11 cellular contexts compared by ENCODE assay signal in genomic region chr1:181092883-181093282, GRCh38. TPM values are rescaled to one million over a fixed set of nuclear protein-coding genes. Genes with fewer than 3 reads are reported as not detected.
DNase-seq lines count a peak whose midpoint lies in the region; ATAC-seq, FAIRE-seq and TF ChIP-seq lines count a peak whose summit lies in the region.
"Had no signal": no experiment of that assay in that cellular context is flagged by ENCODE, and none has a peak within 500 bp of the region (broad histone marks: within the 10 kb centered on the region; RNA-seq: fewer than 3 reads in every experiment).

No MANE protein-coding gene starts in this region.

- no peak overlapping the region for H2AFZ ChIP-seq in GM12878 (ENCODE audit: control insufficient read depth, low read depth, low read length)

- peaks cover 63% of the 10 kb centered on the region for H3K79me2 ChIP-seq in GM12878 (ENCODE audit: control insufficient read depth, insufficient read depth, low read length)

- TF ChIP-seq EP300 in A549 (IDR thresholded peaks at IDR 0.05) (no peak), GM12878 (IDR thresholded peaks at IDR 0.05; ENCODE audit: borderline replicate concordance in 1 of 2, control insufficient read depth in 1 of 2, low read depth in 2 of 2, low read length in 2 of 2) (no peak)

- H3K4me2 ChIP-seq in A549 (peak overlapping the region; percentile 96), GM12878 (ENCODE audit: control insufficient read depth, insufficient read depth) (peak overlapping the region; percentile 89)

- H3K9me3 ChIP-seq in A549 = no peaks in the 10 kb centered on the region
- no peaks in the 10 kb centered on the region; the same call in 2 of the 3 replicates for H3K9me3 ChIP-seq in GM12878 (replicated peaks; ENCODE audit: control insufficient read depth, insufficient read depth, low read length)
- no peaks in the 10 kb centered on the region for H3K9me3 ChIP-seq in mucosa of rectum (ENCODE audit: control insufficient read depth in 2 of 2, low read length in 2 of 2)
- H3K9me3 ChIP-seq: SJSA1 had no signal

- no peak for ATAC-seq in A549
- no peak for ATAC-seq in GM12878
- ATAC-seq in GM21529 (IDR thresholded peaks at IDR 0.05; ENCODE audit: unreplicated experiment) = no peak

- SMC1A ChIA-PET in GM12878 (lab: Charles Lee; ENCODE audit: uncharacterized antibody, unreplicated experiment) = interaction anchor here (1.0 to 39.2 kb wide), 11 partner anchors 9 to 211 kb away, joined by 3 to 1399 read pairs (median 4); no protein-coding TSS in a partner anchor

- H3K9ac ChIP-seq in GM12878 (ENCODE audit: control insufficient read depth, insufficient read depth, low read length) = no peak overlapping the region; the same call in 1 of the 2 replicates
- H3K9ac ChIP-seq in mucosa of rectum (ENCODE audit: low read depth in 1 of 2, low read length in 2 of 2) = peak overlapping the region in 1 of 2 donors; percentile 42

- H3K27me3 ChIP-seq in GM06990 (replicated peaks; ENCODE audit: control insufficient read depth, insufficient read depth, low read length) (no peaks in the 10 kb centered on the region), GM12878 (replicated peaks in 1 of 2; ENCODE audit: control insufficient read depth in 2 of 2, insufficient read depth in 2 of 2, low read length in 1 of 2) (no peaks in the 10 kb centered on the region), mucosa of rectum (ENCODE audit: control insufficient read depth in 2 of 2, insufficient read depth in 2 of 2, low read length in 2 of 2) (no peaks in the 10 kb centered on the region)
- H3K27me3 ChIP-seq: SJSA1 had no signal

- CTCF ChIA-PET in A549 (lab: Yijun Ruan, JAX) (interaction anchor here (0.9 to 48.3 kb wide), 6 partner anchors 11 to 211 kb away, joined by 3 to 774 read pairs (median 8); no protein-coding TSS in a partner anchor), GM12878 (lab: Yijun Ruan, JAX) (interaction anchor here (0.8 to 38.4 kb wide), 8 partner anchors 9 to 60 kb away, joined by 3 to 1067 read pairs (median 9); partner anchors contain the start of gene MR1)

- H3K27ac ChIP-seq in A549 (peak overlapping the region in 1 of 2 experiments; percentile 11; a peak in 1 of 6 replicates), GM12878 (ENCODE audit: control insufficient read depth, insufficient read depth) (no peak overlapping the region), mucosa of rectum (ENCODE audit: low read depth in 2 of 2, low read length in 2 of 2) (peak overlapping the region; percentile 61 to 76)
- H3K27ac ChIP-seq: SJSA1 had no signal

- peaks cover 16% of the 10 kb centered on the region for H3K36me3 ChIP-seq in GM06990 (ENCODE audit: control insufficient read depth, insufficient read depth, low read length)
- peaks cover 0 to 18% of the 10 kb centered on the region in 2 experiments; a peak in 3 of 4 replicates for H3K36me3 ChIP-seq in GM12878 (ENCODE audit: control insufficient read depth in 2 of 2, insufficient read depth in 2 of 2, low read length in 1 of 2)
- H3K36me3 ChIP-seq in mucosa of rectum (ENCODE audit: control insufficient read depth in 2 of 2, insufficient read depth in 2 of 2, low read length in 2 of 2) = peaks cover 0 to 2% of the 10 kb centered on the region in 2 donors

- TF ChIP-seq POLR2A in A549 (IDR thresholded peaks at IDR 0.05; ENCODE audit: low read length) (no peak), GM12878 (IDR thresholded peaks at IDR 0.05; ENCODE audit: low read depth, low read length) (no peak)

- H4K20me1 ChIP-seq in GM12878 (ENCODE audit: control insufficient read depth, insufficient read depth) = peaks cover 5% of the 10 kb centered on the region; the same call in 1 of the 2 replicates

- DNase-seq in A549 (ENCODE audit: low read depth in 1 of 2, low spot score in 1 of 2) (no peak), GM06990 (ENCODE audit: extremely low read depth, insufficient read length) (no peak), GM12878 (ENCODE audit: low read depth, low spot score) (no peak), DMS53 (lab: John Stamatoyannopoulos, UW) (no peak), NCI-H1048 (lab: John Stamatoyannopoulos, UW) (no peak)
- no peak for DNase-seq in activated CD4-positive, alpha-beta T cell treated with anti-CD3 and anti-CD28 coated beads for 1 hour
- DNase-seq: activated CD4-positive, alpha-beta T cell treated with anti-CD3 and anti-CD28 coated beads, Interleukin-2, amount 50 U/mL, for 4 hours had no signal

- WGBS in A549 (ENCODE audit: missing lambda C conversion rate) = 40% methylated on average over 3 of the region's 3 CpGs
- WGBS in GM12878 (ENCODE audit: insufficient coverage, insufficient replicate concordance, low lambda C conversion rate, missing lambda C conversion rate) = 67% methylated on average over 3 of the region's 3 CpGs

- POLR2A ChIA-PET in A549 (lab: Yijun Ruan, JAX) (interaction anchor here (1.0 to 1.9 kb wide), 4 partner anchors 11 to 50 kb away, joined by 3 to 12 read pairs (median 4); no protein-coding TSS in a partner anchor), GM12878 (lab: Charles Lee) (interaction anchor here (0.6 to 10.4 kb wide), 10 partner anchors 11 to 71 kb away, joined by 3 to 142 read pairs (median 11); no protein-coding TSS in a partner anchor)

- FAIRE-seq in A549 (lab: Jason Lieb, UNC) = no peak
- FAIRE-seq in GM12878 (lab: Jason Lieb, UNC) = no peak
- FAIRE-seq: D721Med had no signal

- H3K4me3 ChIP-seq in A549 (peak overlapping the region; percentile 91), GM06990 (replicated peaks; ENCODE audit: low read depth, low read length) (peak overlapping the region; percentile 95), GM12878 (peak overlapping the region; percentile 67), mucosa of rectum (ENCODE audit: low read length in 2 of 2) (peak overlapping the region; percentile 22 to 35)
- H3K4me3 ChIP-seq: SJSA1 had no signal

- in situ Hi-C loops in GM12878 (cut with MboI) = loop anchor here (5.0 kb wide), 1 partner anchor 39 kb away; no protein-coding TSS in a partner anchor

- no TSS peak for BruUV-seq in GM12878 (replicated peaks; lab: Mats Ljungman, UMichigan)

- RAD21 ChIA-PET in GM12878 (lab: Charles Lee; ENCODE audit: unreplicated experiment) = interaction anchor here (0.9 to 26.9 kb wide), 7 partner anchors 11 to 211 kb away, joined by 3 to 966 read pairs (median 5); no protein-coding TSS in a partner anchor

- H3K4me1 ChIP-seq in A549 = peaks cover 63% of the 10 kb centered on the region
- H3K4me1 ChIP-seq in GM12878 (ENCODE audit: control insufficient read depth, insufficient read depth, low read length) = peaks cover 23% of the 10 kb centered on the region
- H3K4me1 ChIP-seq in mucosa of rectum (ENCODE audit: control insufficient read depth in 2 of 2, insufficient read depth in 2 of 2, low read length in 2 of 2) = peaks cover 8 to 31% of the 10 kb centered on the region in 2 donors

- TF ChIP-seq RAD21 in A549 (conservative IDR thresholded peaks at IDR 0.05 in 1 of 2, IDR thresholded peaks at IDR 0.05 in 1 of 2) = no peak
- TF ChIP-seq RAD21 in GM12878 (IDR thresholded peaks at IDR 0.05; ENCODE audit: insufficient read depth, low read depth, low read length) = no peak

- TF ChIP-seq CTCF in A549 (IDR thresholded peaks at IDR 0.05) (no peak), GM06990 (IDR thresholded peaks at IDR 0.05; ENCODE audit: insufficient read depth, low read length, poor library complexity, severe bottlenecking) (no peak), GM12878 (IDR thresholded peaks at IDR 0.05 in 2 of 3, conservative IDR thresholded peaks at IDR 0.05 in 1 of 3; ENCODE audit: control insufficient read depth in 2 of 3, extremely low read depth in 1 of 3, insufficient read depth in 1 of 3, low read depth in 3 of 3, low read length in 3 of 3) (no peak)

- intact Hi-C loops in GM12878 (cut with micrococcal nuclease; ENCODE audit: unreplicated experiment) = no loop called here

RNA-seq across cellular contexts. Expression of gene IER5, which starts 4.4 kb away (rescaled TPM):
- polyA plus RNA-seq in A549 (2011; rRNA removed) (21.2 and 26.8 TPM in 2 replicates), A549 (2017; fragmentation: RNase III; extraction: RNeasy Plus Mini Kit Qiagen cat#74134 plus additional on column Dnase treatment) (40.2 to 43.4 TPM (median 40.5 TPM) in 3 replicates), GM12878 (2011; rRNA removed) (36.4 and 44.1 TPM in 2 replicates), GM12878 (2014; fragmentation: Illumina TruSeq; extraction: Trizol) (22.4 and 26.2 TPM in 2 replicates), GM12878 (2014; fragmentation: Nextera tagmentation; extraction: Ambion mirVana) (10 to 100 TPM in 1 of 2 experiments, 1 to 10 TPM in 1; 6.2 to 19.5 TPM), GM12878 (2014; rRNA removed) (52.3 and 62.0 TPM in 2 replicates), GM12878 (2016; fragmentation: Nextera tagmentation; extraction: Ambion mirVana) (10 to 100 TPM in 1 of 2 experiments, 1 to 10 TPM in 1; 4.3 to 11.7 TPM)
- polyA plus RNA-seq in A549 (2012; cell fraction: cytosol; rRNA removed) = 26.3 and 34.1 TPM in 2 replicates
- 60.6 and 73.2 TPM in 2 replicates for polyA plus RNA-seq in A549 (2012; cell fraction: nucleus; rRNA removed)
- polyA minus RNA-seq in A549 (2011; rRNA and poly(A)+ RNA removed) = 20.8 and 29.5 TPM in 2 replicates
- total RNA-seq in GM12878 (2013; cell fraction: nucleolus; rRNA removed) = 88.8 and 93.7 TPM in 2 replicates
- total RNA-seq in GM12878 (2014; rRNA removed) (65.4 and 69.4 TPM in 2 replicates), GM12878 (2014; rRNA removed; fragmentation: Illumina TruSeq; extraction: Trizol) (32.7 and 34.9 TPM in 2 replicates), GM12878 (2021) (73.9 and 75.2 TPM in 2 replicates)
- polyA plus RNA-seq in GM12878 (2011; ENCODE audit: low read depth) = 6.6 TPM
- 32.3 and 38.9 TPM in 2 replicates for polyA plus RNA-seq in GM12878 (2011; cell fraction: cytosol; rRNA removed)
- 59.7 and 70.4 TPM in 2 replicates for polyA plus RNA-seq in GM12878 (2011; cell fraction: nucleus; rRNA removed)
- 24.5 and 28.7 TPM in 2 replicates for polyA plus RNA-seq in GM12878 (2012)
- 30.4 and 44.0 TPM in 2 replicates for polyA minus RNA-seq in GM12878 (2011; rRNA and poly(A)+ RNA removed)
- polyA minus RNA-seq in GM12878 (2011; cell fraction: cytosol; rRNA and poly(A)+ RNA removed) = 24.5 TPM in 2 replicates
- 69.0 and 99.9 TPM in 2 replicates for polyA minus RNA-seq in GM12878 (2011; cell fraction: nucleus; rRNA and poly(A)+ RNA removed)

RNA-seq across cellular contexts. Expression of gene MR1, which starts 59.1 kb away (rescaled TPM):
- polyA plus RNA-seq in A549 (2011; rRNA removed) (17.2 and 20.8 TPM in 2 replicates), A549 (2017; fragmentation: RNase III; extraction: RNeasy Plus Mini Kit Qiagen cat#74134 plus additional on column Dnase treatment) (8.3 to 10.7 TPM (median 9.1 TPM) in 3 replicates), GM12878 (2011; rRNA removed) (65.9 and 71.7 TPM in 2 replicates), GM12878 (2014; fragmentation: Illumina TruSeq; extraction: Trizol) (40.0 and 42.3 TPM in 2 replicates), GM12878 (2014; fragmentation: Nextera tagmentation; extraction: Ambion mirVana) (10 to 100 TPM; 24.7 to 28.5 TPM), GM12878 (2014; rRNA removed) (24.3 and 29.2 TPM in 2 replicates), GM12878 (2016; fragmentation: Nextera tagmentation; extraction: Ambion mirVana) (10 to 100 TPM; 35.7 to 36.4 TPM)
- 2.8 and 3.7 TPM in 2 replicates for polyA plus RNA-seq in A549 (2012; cell fraction: cytosol; rRNA removed)
- 2.5 and 2.8 TPM in 2 replicates for polyA plus RNA-seq in A549 (2012; cell fraction: nucleus; rRNA removed)
- 17.2 and 21.9 TPM in 2 replicates for polyA minus RNA-seq in A549 (2011; rRNA and poly(A)+ RNA removed)
- total RNA-seq in GM12878 (2013; cell fraction: nucleolus; rRNA removed) = 81.0 and 93.9 TPM in 2 replicates
- total RNA-seq in GM12878 (2014; rRNA removed) (29.5 and 30.4 TPM in 2 replicates), GM12878 (2014; rRNA removed; fragmentation: Illumina TruSeq; extraction: Trizol) (32.2 and 32.3 TPM in 2 replicates), GM12878 (2021) (26.3 and 29.0 TPM in 2 replicates)
- 21.6 TPM for polyA plus RNA-seq in GM12878 (2011; ENCODE audit: low read depth)
- 42.6 and 46.8 TPM in 2 replicates for polyA plus RNA-seq in GM12878 (2011; cell fraction: cytosol; rRNA removed)
- polyA plus RNA-seq in GM12878 (2011; cell fraction: nucleus; rRNA removed) = 23.1 and 25.8 TPM in 2 replicates
- 20.0 and 23.8 TPM in 2 replicates for polyA plus RNA-seq in GM12878 (2012)
- 47.7 and 66.8 TPM in 2 replicates for polyA minus RNA-seq in GM12878 (2011; rRNA and poly(A)+ RNA removed)
- polyA minus RNA-seq in GM12878 (2011; cell fraction: cytosol; rRNA and poly(A)+ RNA removed) = 9.9 and 15.5 TPM in 2 replicates
- 23.2 and 32.4 TPM in 2 replicates for polyA minus RNA-seq in GM12878 (2011; cell fraction: nucleus; rRNA and poly(A)+ RNA removed)

Comparison
In these comparisons a context has a peak if more than half of its experiments do, and no peak if none do; other contexts are left out.
1. H3K4me3 ChIP-seq: peak in every context shown above with its lines; median percentile 95 in GM06990; 91 in A549; 67 in GM12878; 28 in mucosa of rectum.
2. Of the 24 proteins assayed by ChIP-seq in both GM12878 and A549: peak only in GM12878: none; only in A549: POLR2AphosphoS2; in both: none; in neither: 23.